Comparison of ENCODE assay signal across 11 cellular contexts in genomic region chr18:37019157-37019571, GRCh38.
A peak's percentile ranks its signal among the peaks of the same experiment; 100 is the strongest.
DNase-seq lines count a peak whose midpoint lies in the region; ATAC-seq and TF ChIP-seq lines count a peak whose summit lies in the region.
"Had no signal": no experiment of that assay in that cellular context is flagged by ENCODE, and none has a peak within 500 bp of the region (broad histone marks: within the 10 kb centered on the region; RNA-seq: fewer than 3 reads in every experiment).

No MANE protein-coding gene starts in this region.

- no peaks in the 10 kb centered on the region for H3K4me1 Mint-ChIP-seq in naive thymus-derived CD8-positive, alpha-beta T cell

- peak in 4 of 5 experiments; percentile 20 to 35 (median 31) for TF ChIP-seq CTCF in transverse colon (IDR thresholded peaks at IDR 0.05)

- no peak overlapping the region for H3K27ac Mint-ChIP-seq in naive thymus-derived CD8-positive, alpha-beta T cell

- H3K36me3 ChIP-seq in transverse colon = no peaks in the 10 kb centered on the region
- H3K36me3 ChIP-seq: right atrium auricular region, uterus had no signal

- no peak for ATAC-seq in GM19035 (IDR thresholded peaks at IDR 0.05; ENCODE audit: unreplicated experiment)
- ATAC-seq in naive thymus-derived CD8-positive, alpha-beta T cell = no peak

- intact Hi-C loops in transverse colon (cut with DNase I; ENCODE audit: low total_unique reads) = no loop called here

- POLR2A ChIA-PET in naive thymus-derived CD8-positive, alpha-beta T cell (lab: Charles Lee) = no interaction called here

- WGBS in transverse colon (ENCODE audit: low coverage in 1 of 2), 2 donors = 79 to 100% methylated on average over 2 to 5 of the region's 5 CpGs

- no peak overlapping the region for H3K4me3 ChIP-seq in transverse colon
- H3K4me3 ChIP-seq: BLaER1 treated with 17β-estradiol and CSF1 and Interleukin-3, amounts not matched to agents 10 nM and 100 nM; right atrium auricular region; uterus had no signal

- in situ Hi-C loops in transverse colon (cut with MboI; ENCODE audit: low pct_ligation_motif_present in 1 of 4, low pct_unique_long_range_greater_than_20kb in 1 of 4, low sequenced_read_pairs in 3 of 4) = no loop called here

- DNase-seq in NCI-H82 (lab: John Stamatoyannopoulos, UW) = peak; percentile 45
- no peak for DNase-seq in NCI-H82 treated with DMSO at 0.1 percent for 48 hours (lab: John Stamatoyannopoulos, UW; ENCODE audit: unreplicated experiment)
- peak; percentile 91 for DNase-seq in NCI-H69 (lab: John Stamatoyannopoulos, UW)
- peak; percentile 50 for DNase-seq in epithelial cell of prostate (ENCODE audit: low read depth, low spot score)
- no peak for DNase-seq in transverse colon
- DNase-seq in activated CD4-positive, alpha-beta T cell treated with anti-CD3 and anti-CD28 coated beads, Interleukin-2, amount 50 U/mL, for 1 hour = no peak
- no peak for DNase-seq in naive thymus-derived CD8-positive, alpha-beta T cell
- DNase-seq: uterus had no signal

- no peaks in the 10 kb centered on the region for H3K27me3 ChIP-seq in transverse colon
- H3K27me3 ChIP-seq: BLaER1 treated with 17β-estradiol and CSF1 and Interleukin-3, amounts not matched to agents 10 nM and 100 nM; right atrium auricular region; uterus had no signal

- H3K4me3 Mint-ChIP-seq in naive thymus-derived CD8-positive, alpha-beta T cell = no peak overlapping the region

- no peaks in the 10 kb centered on the region for H3K27me3 Mint-ChIP-seq in naive thymus-derived CD8-positive, alpha-beta T cell

- peaks cover 12 to 17% of the 10 kb centered on the region in 2 donors for H3K9me3 ChIP-seq in transverse colon

- no peak for TF ChIP-seq EP300 in transverse colon (IDR thresholded peaks at IDR 0.05; ENCODE audit: low read depth)

- H3K4me1 ChIP-seq in transverse colon = no peaks in the 10 kb centered on the region
- H3K4me1 ChIP-seq: BLaER1 treated with 17β-estradiol and CSF1 and Interleukin-3, amounts not matched to agents 10 nM and 100 nM; right atrium auricular region; uterus had no signal

- H3K27ac ChIP-seq in epithelial cell of prostate = no peak overlapping the region
- no peak overlapping the region for H3K27ac ChIP-seq in transverse colon
- H3K27ac ChIP-seq: BLaER1 treated with 17β-estradiol and CSF1 and Interleukin-3, amounts not matched to agents 10 nM and 100 nM; right atrium auricular region; uterus had no signal

- no peak for TF ChIP-seq POLR2A in transverse colon (IDR thresholded peaks at IDR 0.05)

- peaks cover 7 to 62% (median 50%) of the 10 kb centered on the region in 9 donors for H3K9me3 Mint-ChIP-seq in naive thymus-derived CD8-positive, alpha-beta T cell

- peaks cover 31 to 77% (median 54%) of the 10 kb centered on the region in 3 donors for H3K36me3 Mint-ChIP-seq in naive thymus-derived CD8-positive, alpha-beta T cell

Comparison
In these comparisons a context has a peak if more than half of its experiments do, and no peak if none do; other contexts are left out.
1. DNase-seq: peak in NCI-H82 (single experiment), NCI-H69 (single experiment) and epithelial cell of prostate (single experiment); none in NCI-H82 treated with DMSO at 0.1 percent for 48 hours (single experiment), transverse colon (single experiment), activated CD4-positive, alpha-beta T cell treated with anti-CD3 and anti-CD28 coated beads, Interleukin-2, amount 50 U/mL, for 1 hour (single experiment) and naive thymus-derived CD8-positive, alpha-beta T cell (0 of 10).